In the genomic region with DNA sequence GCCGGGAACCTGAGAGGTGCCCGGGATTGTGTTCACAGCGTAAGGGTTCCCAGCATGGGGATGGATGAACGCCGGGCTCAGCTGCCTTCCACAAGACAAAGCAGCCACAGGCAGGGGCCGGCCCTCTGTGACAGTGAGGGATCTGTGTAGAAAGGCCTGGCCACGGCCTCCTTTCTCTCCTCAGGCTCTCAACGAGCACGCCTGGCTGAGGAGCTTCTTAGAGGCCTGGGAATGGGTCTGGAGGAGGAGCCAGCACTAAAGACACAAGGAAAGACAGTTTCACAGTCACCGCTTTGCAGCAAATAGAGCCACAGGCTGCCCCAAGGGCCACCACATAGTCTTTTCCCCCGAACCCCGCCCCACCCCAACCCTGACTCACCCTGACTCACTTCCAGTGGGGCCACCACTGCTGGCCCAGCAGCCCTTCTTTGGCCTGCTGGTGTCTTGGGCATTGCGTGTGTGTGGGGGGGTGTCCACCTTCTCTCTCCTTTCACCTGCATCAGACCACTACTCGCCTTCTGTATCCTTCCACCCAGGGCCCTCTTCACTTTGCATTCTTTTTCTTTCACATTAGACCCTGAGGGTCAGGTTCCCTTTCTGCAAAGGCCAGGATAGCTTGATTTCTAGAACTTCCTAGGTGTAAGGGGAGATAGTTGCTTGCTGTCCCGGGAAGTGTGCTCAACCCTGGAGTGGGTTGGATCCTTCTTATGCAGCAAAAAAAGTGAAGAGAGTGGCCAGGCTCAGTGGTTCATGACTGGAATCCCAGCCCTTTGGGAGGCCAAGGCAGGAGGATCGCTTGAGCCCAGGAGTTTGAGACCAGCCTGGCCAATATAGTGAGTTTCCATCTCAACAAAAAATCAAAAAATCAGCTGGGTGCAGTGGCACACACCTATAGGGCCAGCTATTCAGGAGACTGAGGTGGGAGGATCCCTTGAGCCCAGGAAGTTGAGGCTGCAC, we compare ENCODE assay signal across 8 cellular contexts. TPM values are rescaled to one million over a fixed set of nuclear protein-coding genes. Genes with fewer than 3 reads are reported as not detected.
DNase-seq lines count a peak whose midpoint lies in the region; ATAC-seq and TF ChIP-seq lines count a peak whose summit lies in the region.

No MANE protein-coding gene starts in this region.

- intact Hi-C loops in esophagus muscularis mucosa (cut with DNase I): no loop called here

- no peak for TF ChIP-seq CTCF in tibial nerve (IDR thresholded peaks at IDR 0.05)
- no peak for TF ChIP-seq CTCF in progenitor cell of endocrine pancreas (IDR thresholded peaks at IDR 0.05; ENCODE audit: unreplicated experiment)
- no peak for TF ChIP-seq CTCF in esophagus muscularis mucosa (IDR thresholded peaks at IDR 0.05)

- H3K4me1 ChIP-seq in tibial nerve (peaks cover 0 to 45% (median 39%) of the 10 kb centered on the region in 4 donors), esophagus muscularis mucosa (peaks cover 20 to 56% (median 34%) of the 10 kb centered on the region in 4 donors)

- H3K9me3 ChIP-seq in tibial nerve (no peaks in the 10 kb centered on the region), esophagus muscularis mucosa (no peaks in the 10 kb centered on the region)

- H3K27me3 Mint-ChIP-seq in activated naive CD4-positive, alpha-beta T cell treated with anti-CD3 and anti-CD28 coated beads, Interleukin-2, amount 10 ng/mL, durations not matched to agents 7 days and 5 days: peaks cover 60% of the 10 kb centered on the region
- peaks cover 13% of the 10 kb centered on the region for H3K27me3 Mint-ChIP-seq in progenitor cell of endocrine pancreas

- no peaks in the 10 kb centered on the region for H3K36me3 Mint-ChIP-seq in activated naive CD4-positive, alpha-beta T cell treated with anti-CD3 and anti-CD28 coated beads, Interleukin-2, amount 50 U/mL, for 72 hours
- H3K36me3 Mint-ChIP-seq in activated naive CD4-positive, alpha-beta T cell treated with anti-CD3 and anti-CD28 coated beads, Interleukin-2, amount 10 ng/mL, durations not matched to agents 7 days and 5 days: no peaks in the 10 kb centered on the region
- H3K36me3 Mint-ChIP-seq in progenitor cell of endocrine pancreas (ENCODE audit: insufficient read depth): no peaks in the 10 kb centered on the region

- TF ChIP-seq POLR2A in tibial nerve (IDR thresholded peaks at IDR 0.05) (no peak), esophagus muscularis mucosa (IDR thresholded peaks at IDR 0.05; ENCODE audit: low read depth) (no peak)

- ATAC-seq in activated naive CD4-positive, alpha-beta T cell treated with anti-CD3 and anti-CD28 coated beads, Interleukin-2, amount 50 U/mL, for 72 hours: peak; percentile 53 to 80

- no peaks in the 10 kb centered on the region for H3K27me3 ChIP-seq in tibial nerve
- no peaks in the 10 kb centered on the region for H3K27me3 ChIP-seq in esophagus muscularis mucosa

- H3K4me3 ChIP-seq in tibial nerve (no peak overlapping the region), esophagus muscularis mucosa (no peak overlapping the region)

- no peaks in the 10 kb centered on the region for H3K36me3 ChIP-seq in tibial nerve
- no peaks in the 10 kb centered on the region for H3K36me3 ChIP-seq in esophagus muscularis mucosa

- DNase-seq in activated naive CD4-positive, alpha-beta T cell treated with anti-CD3 and anti-CD28 coated beads, Interleukin-2, amount 50 U/mL, for 72 hours (ENCODE audit: low spot score in 2 of 2): no peak
- DNase-seq in activated naive CD4-positive, alpha-beta T cell treated with anti-CD3 and anti-CD28 coated beads, Interleukin-2, amount 10 ng/mL, durations not matched to agents 7 days and 5 days: no peak
- DNase-seq in SKM-1 (lab: John Stamatoyannopoulos, UW; ENCODE audit: unreplicated experiment) (peak; percentile 52), foreskin melanocyte (peak; percentile 87), tibial nerve (ENCODE audit: low spot score in 2 of 2) (no peak), progenitor cell of endocrine pancreas (ENCODE audit: low spot score, unreplicated experiment) (no peak), esophagus muscularis mucosa (ENCODE audit: extremely low spot score) (no peak), NCI-H748 (lab: John Stamatoyannopoulos, UW; ENCODE audit: unreplicated experiment) (no peak)

- no peaks in the 10 kb centered on the region for H3K9me3 Mint-ChIP-seq in activated naive CD4-positive, alpha-beta T cell treated with anti-CD3 and anti-CD28 coated beads, Interleukin-2, amount 50 U/mL, for 72 hours
- H3K9me3 Mint-ChIP-seq in activated naive CD4-positive, alpha-beta T cell treated with anti-CD3 and anti-CD28 coated beads, Interleukin-2, amount 10 ng/mL, durations not matched to agents 7 days and 5 days: no peaks in the 10 kb centered on the region
- H3K9me3 Mint-ChIP-seq in progenitor cell of endocrine pancreas (ENCODE audit: low read depth): no peaks in the 10 kb centered on the region

- no peak overlapping the region for H3K4me3 Mint-ChIP-seq in activated naive CD4-positive, alpha-beta T cell treated with anti-CD3 and anti-CD28 coated beads, Interleukin-2, amount 10 ng/mL, durations not matched to agents 7 days and 5 days
- H3K4me3 Mint-ChIP-seq in progenitor cell of endocrine pancreas (ENCODE audit: low read depth): no peak overlapping the region

- no peak overlapping the region for H3K27ac Mint-ChIP-seq in activated naive CD4-positive, alpha-beta T cell treated with anti-CD3 and anti-CD28 coated beads, Interleukin-2, amount 50 U/mL, for 72 hours
- no peak overlapping the region for H3K27ac Mint-ChIP-seq in activated naive CD4-positive, alpha-beta T cell treated with anti-CD3 and anti-CD28 coated beads, Interleukin-2, amount 10 ng/mL, durations not matched to agents 7 days and 5 days
- H3K27ac Mint-ChIP-seq in progenitor cell of endocrine pancreas: no peak overlapping the region

- H3K27ac ChIP-seq in tibial nerve (peak overlapping the region; percentile 6 to 90 (median 52)), esophagus muscularis mucosa (replicated peaks in 1 of 4) (no peak overlapping the region)

- peaks cover 2% of the 10 kb centered on the region for H3K4me1 Mint-ChIP-seq in activated naive CD4-positive, alpha-beta T cell treated with anti-CD3 and anti-CD28 coated beads, Interleukin-2, amount 10 ng/mL, durations not matched to agents 7 days and 5 days
- peaks cover 1% of the 10 kb centered on the region for H3K4me1 Mint-ChIP-seq in progenitor cell of endocrine pancreas (ENCODE audit: low read depth)

- CTCF ChIA-PET in activated naive CD4-positive, alpha-beta T cell treated with anti-CD3 and anti-CD28 coated beads, Interleukin-2, amount 10 ng/mL, durations not matched to agents 7 days and 5 days (lab: Charles Lee): interaction anchor here (0.6 to 1.5 kb wide), 4 partner anchors 20 to 126 kb away, joined by 3 read pairs; no protein-coding TSS in a partner anchor

- 60 to 62% methylated on average over 16 of the region's 16 CpGs for WGBS in tibial nerve, 2 donors
- 70% methylated on average over 7 of the region's 16 CpGs for WGBS in esophagus muscularis mucosa

- TF ChIP-seq EP300 in tibial nerve (IDR thresholded peaks at IDR 0.05): no peak
- no peak for TF ChIP-seq EP300 in esophagus muscularis mucosa (IDR thresholded peaks at IDR 0.05)

RNA-seq across cellular contexts. Expression of a gene that starts 19.3 kb away (rescaled TPM):
- total RNA-seq in activated naive CD4-positive, alpha-beta T cell treated with anti-CD3 and anti-CD28 coated beads, Interleukin-2, amount 50 U/mL, for 72 hours: 10 to 100 TPM; 46.0 to 96.5 TPM
- total RNA-seq in tibial nerve: 10 to 100 TPM; 29.0 to 56.7 (median 34.5) TPM
- 16.5 and 16.8 TPM in 2 replicates for total RNA-seq in progenitor cell of endocrine pancreas
- total RNA-seq in esophagus muscularis mucosa: 10 to 100 TPM; 34.5 to 54.2 (median 41.3) TPM

Comparison
In these comparisons a context has a peak if more than half of its experiments do, and no peak if none do; other contexts are left out.
1. DNase-seq: peak in SKM-1 (single experiment) and foreskin melanocyte (single experiment); none in activated naive CD4-positive, alpha-beta T cell treated with anti-CD3 and anti-CD28 coated beads, Interleukin-2, amount 50 U/mL, for 72 hours (0 of 2), activated naive CD4-positive, alpha-beta T cell treated with anti-CD3 and anti-CD28 coated beads, Interleukin-2, amount 10 ng/mL, durations not matched to agents 7 days and 5 days (single experiment), tibial nerve (0 of 2), progenitor cell of endocrine pancreas (single experiment), esophagus muscularis mucosa (single experiment) and NCI-H748 (single experiment).
2. H3K27ac ChIP-seq: peak in tibial nerve (4 of 4); none in esophagus muscularis mucosa (0 of 4).